In the genomic region with DNA sequence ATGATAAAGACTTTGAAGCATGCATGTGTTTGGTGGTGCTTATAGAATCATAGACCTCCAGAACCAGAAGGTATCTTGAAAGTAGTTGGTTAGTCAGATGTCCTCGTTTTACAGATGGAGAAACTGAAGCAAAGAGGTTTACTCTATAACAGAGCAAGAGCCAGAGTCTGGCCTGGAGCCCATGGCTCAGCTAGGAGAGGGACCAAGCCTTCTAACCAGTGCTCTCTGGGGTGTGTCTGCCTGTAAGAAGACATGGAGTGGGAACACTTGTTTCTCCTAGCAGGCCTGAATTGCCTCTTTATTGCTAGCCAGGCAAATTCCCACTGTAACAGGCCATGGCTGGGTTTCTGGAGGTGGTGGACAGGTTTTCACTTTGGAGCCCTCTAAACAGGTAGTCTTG, we compare ENCODE assay signal across 39 cellular contexts.
"Had no signal": no experiment of that assay in that cellular context is flagged by ENCODE, and none has a peak within 500 bp of the region (broad histone marks: within the 10 kb centered on the region; RNA-seq: fewer than 3 reads in every experiment).

No MANE protein-coding gene starts in this region.

- H3K27me3 ChIP-seq: adrenal gland, ascending aorta, body of pancreas, brain microvascular endothelial cell, breast epithelium, cardiac muscle cell had no signal

- H3K9me3 ChIP-seq: adrenal gland, ascending aorta, body of pancreas, breast epithelium had no signal

- H3K4me3 ChIP-seq: adrenal gland, ascending aorta, body of pancreas, breast epithelium, cardiac muscle cell had no signal

- H3K27ac ChIP-seq: adrenal gland, ascending aorta, body of pancreas, brain microvascular endothelial cell, breast epithelium, cardiac muscle cell had no signal

- H3K4me3 Mint-ChIP-seq: activated naive CD4-positive, alpha-beta T cell treated with anti-CD3 and anti-CD28 coated beads for 36 hours; activated naive CD4-positive, alpha-beta T cell treated with anti-CD3 and anti-CD28 coated beads, Interleukin-2, amount 10 ng/mL, durations not matched to agents 7 days and 5 days; activated naive CD4-positive, alpha-beta T cell treated with anti-CD3 and anti-CD28 coated beads, Interleukin-2, amount 50 U/mL, for 24 hours; activated naive CD8-positive, alpha-beta T cell; activated naive CD8-positive, alpha-beta T cell treated with anti-CD3 and anti-CD28 coated beads for 36 hours; activated naive CD8-positive, alpha-beta T cell treated with anti-CD3 and anti-CD28 coated beads, Interleukin-2, amount 10 ng/mL, durations not matched to agents 7 days and 5 days; activated naive CD8-positive, alpha-beta T cell treated with anti-CD3 and anti-CD28 coated beads, Interleukin-2, amount 50 U/mL, for 24 hours; activated T-cell treated with anti-CD3 and anti-CD28 coated beads, Interleukin-2, amount 50 U/mL, for 24 hours; activated T-cell treated with anti-CD3 and anti-CD28 coated beads, Interleukin-2, amount 50 U/mL, for 4 hours; activated T-cell treated with anti-CD3 and anti-CD28 coated beads, Interleukin-2, amount 50 U/mL, for 72 hours; activated T-helper 1 cell treated with anti-CD3 and anti-CD28 coated beads, Interleukin-12 subunit alpha, Interleukin-12 subunit beta, Interleukin-2, Interleukin-4 antibody, amounts not matched to agents 30 ng/mL and 10 ng/mL and 1 ng/mL, durations not matched to agents 14 hours and 24 hours and 36 hours; activated T-helper 17 cell treated with anti-CD3 and anti-CD28 coated beads, Interleukin-2, amount 50 U/mL, for 72 hours; brain; central memory CD8-positive, alpha-beta T cell had no signal

- H3K36me3 ChIP-seq: adrenal gland, ascending aorta, brain microvascular endothelial cell, breast epithelium, cardiac muscle cell had no signal

- H3K4me1 ChIP-seq: adrenal gland, ascending aorta, body of pancreas, breast epithelium had no signal

- H3K27ac Mint-ChIP-seq: activated naive CD4-positive, alpha-beta T cell treated with anti-CD3 and anti-CD28 coated beads for 36 hours; activated naive CD4-positive, alpha-beta T cell treated with anti-CD3 and anti-CD28 coated beads, Interleukin-2, amount 10 ng/mL, durations not matched to agents 7 days and 5 days; activated naive CD4-positive, alpha-beta T cell treated with anti-CD3 and anti-CD28 coated beads, Interleukin-2, amount 50 U/mL, for 24 hours; activated naive CD4-positive, alpha-beta T cell treated with anti-CD3 and anti-CD28 coated beads, Interleukin-2, amount 50 U/mL, for 72 hours; activated naive CD8-positive, alpha-beta T cell; activated naive CD8-positive, alpha-beta T cell treated with anti-CD3 and anti-CD28 coated beads for 36 hours; activated naive CD8-positive, alpha-beta T cell treated with anti-CD3 and anti-CD28 coated beads, Interleukin-2, amount 10 ng/mL, durations not matched to agents 7 days and 5 days; activated naive CD8-positive, alpha-beta T cell treated with anti-CD3 and anti-CD28 coated beads, Interleukin-2, amount 50 U/mL, for 24 hours; activated T-cell treated with anti-CD3 and anti-CD28 coated beads, Interleukin-2, amount 50 U/mL, for 24 hours; activated T-cell treated with anti-CD3 and anti-CD28 coated beads, Interleukin-2, amount 50 U/mL, for 72 hours; activated T-helper 1 cell treated with anti-CD3 and anti-CD28 coated beads, Interleukin-12 subunit alpha, Interleukin-12 subunit beta, Interleukin-2, Interleukin-4 antibody, amounts not matched to agents 30 ng/mL and 10 ng/mL and 1 ng/mL, durations not matched to agents 14 hours and 24 hours and 36 hours; activated T-helper 17 cell treated with anti-CD3 and anti-CD28 coated beads, Interleukin-2, amount 50 U/mL, for 72 hours; activated T-helper 2 cell treated with anti-CD3 and anti-CD28 coated beads, Interferon-gamma antibody, Interleukin-2, Interleukin-4, amounts not matched to agents 10 μg/mL and 5 μg/mL and 100 μg/mL, durations not matched to agents 14 hours and 24 hours and 36 hours; brain had no signal

- H3K4me1 Mint-ChIP-seq: activated naive CD4-positive, alpha-beta T cell treated with anti-CD3 and anti-CD28 coated beads, Interleukin-2, amount 10 ng/mL, durations not matched to agents 7 days and 5 days; activated naive CD4-positive, alpha-beta T cell treated with anti-CD3 and anti-CD28 coated beads, Interleukin-2, amount 50 U/mL, for 24 hours; activated naive CD8-positive, alpha-beta T cell treated with anti-CD3 and anti-CD28 coated beads for 36 hours; activated naive CD8-positive, alpha-beta T cell treated with anti-CD3 and anti-CD28 coated beads, Interleukin-2, amount 10 ng/mL, durations not matched to agents 7 days and 5 days; activated naive CD8-positive, alpha-beta T cell treated with anti-CD3 and anti-CD28 coated beads, Interleukin-2, amount 50 U/mL, for 24 hours; activated T-helper 17 cell treated with anti-CD3 and anti-CD28 coated beads, Interleukin-2, amount 50 U/mL, for 72 hours; brain; central memory CD8-positive, alpha-beta T cell had no signal

- H3K36me3 Mint-ChIP-seq: activated naive CD4-positive, alpha-beta T cell treated with anti-CD3 and anti-CD28 coated beads, Interleukin-2, amount 10 ng/mL, durations not matched to agents 7 days and 5 days; activated naive CD4-positive, alpha-beta T cell treated with anti-CD3 and anti-CD28 coated beads, Interleukin-2, amount 50 U/mL, for 24 hours; activated naive CD8-positive, alpha-beta T cell; activated naive CD8-positive, alpha-beta T cell treated with anti-CD3 and anti-CD28 coated beads, Interleukin-2, amount 10 ng/mL, durations not matched to agents 7 days and 5 days had no signal

- ATAC-seq: activated naive CD4-positive, alpha-beta T cell treated with anti-CD3 and anti-CD28 coated beads, Interleukin-2, amount 50 U/mL, for 72 hours; activated naive CD8-positive, alpha-beta T cell treated with anti-CD3 and anti-CD28 coated beads, Interleukin-2, amount 50 U/mL, for 24 hours; activated T-cell treated with anti-CD3 and anti-CD28 coated beads, Interleukin-2, amount 50 U/mL, for 4 hours; activated T-cell treated with anti-CD3 and anti-CD28 coated beads, Interleukin-2, amount 50 U/mL, for 72 hours; activated T-helper 17 cell treated with anti-CD3 and anti-CD28 coated beads, Interleukin-2, amount 50 U/mL, for 72 hours; body of pancreas had no signal

- H3K27me3 Mint-ChIP-seq: activated naive CD4-positive, alpha-beta T cell treated with anti-CD3 and anti-CD28 coated beads, Interleukin-2, amount 50 U/mL, for 24 hours; activated naive CD8-positive, alpha-beta T cell; activated naive CD8-positive, alpha-beta T cell treated with anti-CD3 and anti-CD28 coated beads for 36 hours; activated naive CD8-positive, alpha-beta T cell treated with anti-CD3 and anti-CD28 coated beads, Interleukin-2, amount 50 U/mL, for 24 hours; activated T-cell treated with anti-CD3 and anti-CD28 coated beads, Interleukin-2, amount 50 U/mL, for 24 hours had no signal

- DNase-seq: activated effector memory CD4-positive, alpha-beta T cell treated with anti-CD3 and anti-CD28 coated beads, Interleukin-2, amount 50 U/mL, for 16 hours; activated effector memory CD4-positive, alpha-beta T cell treated with Interleukin-2 at 50 U/mL for 16 hours; activated gamma-delta T cell; activated gamma-delta T cell treated with Interleukin-2 at 50 U/mL for 16 hours; activated naive CD4-positive, alpha-beta T cell; activated naive CD4-positive, alpha-beta T cell treated with anti-CD3 and anti-CD28 coated beads for 36 hours; activated naive CD4-positive, alpha-beta T cell treated with anti-CD3 and anti-CD28 coated beads, Interleukin-2, amount 10 ng/mL, durations not matched to agents 7 days and 5 days; activated naive CD4-positive, alpha-beta T cell treated with anti-CD3 and anti-CD28 coated beads, Interleukin-2, amount 50 U/mL, for 16 hours; activated naive CD4-positive, alpha-beta T cell treated with Interleukin-2 at 50 U/mL for 16 hours; activated naive CD8-positive, alpha-beta T cell treated with anti-CD3 and anti-CD28 coated beads for 36 hours; activated naive CD8-positive, alpha-beta T cell treated with anti-CD3 and anti-CD28 coated beads, Interleukin-2, amount 10 ng/mL, durations not matched to agents 7 days and 5 days; activated naive CD8-positive, alpha-beta T cell treated with anti-CD3 and anti-CD28 coated beads, Interleukin-2, amount 50 U/mL, for 24 hours; activated T-cell treated with anti-CD3 and anti-CD28 coated beads for 4 hours; activated T-cell treated with anti-CD3 and anti-CD28 coated beads, Interleukin-2, amount 50 U/mL, for 1 hour; activated T-cell treated with anti-CD3 and anti-CD28 coated beads, Interleukin-2, amount 50 U/mL, for 24 hours; activated T-cell treated with anti-CD3 and anti-CD28 coated beads, Interleukin-2, amount 50 U/mL, for 4 hours; activated T-cell treated with anti-CD3 and anti-CD28 coated beads, Interleukin-2, amount 50 U/mL, for 48 hours; activated T-cell treated with anti-CD3 and anti-CD28 coated beads, Interleukin-2, amount 50 U/mL, for 72 hours; adrenal gland; amniotic stem cell; amygdala; anterior cingulate cortex; aorta; body of pancreas; brain microvascular endothelial cell; caudate nucleus; central memory CD4-positive, alpha-beta T cell; cerebellar nuclear complex had no signal

- H3K9me3 Mint-ChIP-seq: activated naive CD4-positive, alpha-beta T cell treated with anti-CD3 and anti-CD28 coated beads for 36 hours; activated naive CD4-positive, alpha-beta T cell treated with anti-CD3 and anti-CD28 coated beads, Interleukin-2, amount 10 ng/mL, durations not matched to agents 7 days and 5 days; activated naive CD4-positive, alpha-beta T cell treated with anti-CD3 and anti-CD28 coated beads, Interleukin-2, amount 50 U/mL, for 24 hours; activated naive CD4-positive, alpha-beta T cell treated with anti-CD3 and anti-CD28 coated beads, Interleukin-2, amount 50 U/mL, for 72 hours; activated naive CD8-positive, alpha-beta T cell treated with anti-CD3 and anti-CD28 coated beads for 36 hours; activated naive CD8-positive, alpha-beta T cell treated with anti-CD3 and anti-CD28 coated beads, Interleukin-2, amount 10 ng/mL, durations not matched to agents 7 days and 5 days; activated naive CD8-positive, alpha-beta T cell treated with anti-CD3 and anti-CD28 coated beads, Interleukin-2, amount 50 U/mL, for 24 hours; activated T-cell treated with anti-CD3 and anti-CD28 coated beads, Interleukin-2, amount 50 U/mL, for 4 hours; activated T-helper 1 cell treated with anti-CD3 and anti-CD28 coated beads, Interleukin-12 subunit alpha, Interleukin-12 subunit beta, Interleukin-2, Interleukin-4 antibody, amounts not matched to agents 30 ng/mL and 10 ng/mL and 1 ng/mL, durations not matched to agents 14 hours and 24 hours and 36 hours; activated T-helper 2 cell treated with anti-CD3 and anti-CD28 coated beads, Interferon-gamma antibody, Interleukin-2, Interleukin-4, amounts not matched to agents 10 μg/mL and 5 μg/mL and 100 μg/mL, durations not matched to agents 14 hours and 24 hours and 36 hours; central memory CD8-positive, alpha-beta T cell had no signal
